1 cellular context compared by ENCODE assay signal in the genomic region with DNA sequence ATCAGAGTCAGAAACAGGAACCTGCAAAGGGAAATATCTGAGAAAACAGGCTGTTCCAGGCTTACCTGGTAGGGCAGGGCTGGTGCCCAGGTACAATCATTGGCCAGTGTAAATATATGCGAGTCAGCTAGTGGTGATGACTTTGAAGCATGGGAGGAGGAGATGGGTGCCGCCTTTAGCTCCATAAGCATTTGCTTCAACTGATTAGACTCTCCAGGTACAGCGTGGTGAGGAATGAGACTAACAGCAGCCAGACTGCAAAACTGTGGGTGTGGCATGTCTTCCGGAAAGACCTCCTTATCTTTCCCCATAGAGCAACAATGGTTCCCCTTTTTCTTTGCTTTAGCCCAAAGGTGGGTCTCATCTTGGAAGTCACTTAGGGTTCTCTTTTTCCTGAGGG.
TF ChIP-seq lines count a peak whose summit lies in the region.

No MANE protein-coding gene starts in this region.

TF ChIP-seq in GM23338, 12 proteins besides CTCF, POLR2A, EP300 and RAD21 (continued from another document):
- TF ChIP-seq REST (IDR thresholded peaks at IDR 0.05; ENCODE audit: unreplicated experiment) (no peak), EZH2phosphoT487 (IDR thresholded peaks at IDR 0.05; ENCODE audit: unreplicated experiment) (no peak), POLR2AphosphoS5 (IDR thresholded peaks at IDR 0.05; ENCODE audit: low read depth) (no peak), JUNB (IDR thresholded peaks at IDR 0.05; ENCODE audit: unreplicated experiment) (no peak)
- TF ChIP-seq, protein P1, sequence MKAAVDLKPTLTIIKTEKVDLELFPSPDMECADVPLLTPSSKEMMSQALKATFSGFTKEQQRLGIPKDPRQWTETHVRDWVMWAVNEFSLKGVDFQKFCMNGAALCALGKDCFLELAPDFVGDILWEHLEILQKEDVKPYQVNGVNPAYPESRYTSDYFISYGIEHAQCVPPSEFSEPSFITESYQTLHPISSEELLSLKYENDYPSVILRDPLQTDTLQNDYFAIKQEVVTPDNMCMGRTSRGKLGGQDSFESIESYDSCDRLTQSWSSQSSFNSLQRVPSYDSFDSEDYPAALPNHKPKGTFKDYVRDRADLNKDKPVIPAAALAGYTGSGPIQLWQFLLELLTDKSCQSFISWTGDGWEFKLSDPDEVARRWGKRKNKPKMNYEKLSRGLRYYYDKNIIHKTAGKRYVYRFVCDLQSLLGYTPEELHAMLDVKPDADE (IDR thresholded peaks at IDR 0.05), result no peak
- TF ChIP-seq, protein P2, sequence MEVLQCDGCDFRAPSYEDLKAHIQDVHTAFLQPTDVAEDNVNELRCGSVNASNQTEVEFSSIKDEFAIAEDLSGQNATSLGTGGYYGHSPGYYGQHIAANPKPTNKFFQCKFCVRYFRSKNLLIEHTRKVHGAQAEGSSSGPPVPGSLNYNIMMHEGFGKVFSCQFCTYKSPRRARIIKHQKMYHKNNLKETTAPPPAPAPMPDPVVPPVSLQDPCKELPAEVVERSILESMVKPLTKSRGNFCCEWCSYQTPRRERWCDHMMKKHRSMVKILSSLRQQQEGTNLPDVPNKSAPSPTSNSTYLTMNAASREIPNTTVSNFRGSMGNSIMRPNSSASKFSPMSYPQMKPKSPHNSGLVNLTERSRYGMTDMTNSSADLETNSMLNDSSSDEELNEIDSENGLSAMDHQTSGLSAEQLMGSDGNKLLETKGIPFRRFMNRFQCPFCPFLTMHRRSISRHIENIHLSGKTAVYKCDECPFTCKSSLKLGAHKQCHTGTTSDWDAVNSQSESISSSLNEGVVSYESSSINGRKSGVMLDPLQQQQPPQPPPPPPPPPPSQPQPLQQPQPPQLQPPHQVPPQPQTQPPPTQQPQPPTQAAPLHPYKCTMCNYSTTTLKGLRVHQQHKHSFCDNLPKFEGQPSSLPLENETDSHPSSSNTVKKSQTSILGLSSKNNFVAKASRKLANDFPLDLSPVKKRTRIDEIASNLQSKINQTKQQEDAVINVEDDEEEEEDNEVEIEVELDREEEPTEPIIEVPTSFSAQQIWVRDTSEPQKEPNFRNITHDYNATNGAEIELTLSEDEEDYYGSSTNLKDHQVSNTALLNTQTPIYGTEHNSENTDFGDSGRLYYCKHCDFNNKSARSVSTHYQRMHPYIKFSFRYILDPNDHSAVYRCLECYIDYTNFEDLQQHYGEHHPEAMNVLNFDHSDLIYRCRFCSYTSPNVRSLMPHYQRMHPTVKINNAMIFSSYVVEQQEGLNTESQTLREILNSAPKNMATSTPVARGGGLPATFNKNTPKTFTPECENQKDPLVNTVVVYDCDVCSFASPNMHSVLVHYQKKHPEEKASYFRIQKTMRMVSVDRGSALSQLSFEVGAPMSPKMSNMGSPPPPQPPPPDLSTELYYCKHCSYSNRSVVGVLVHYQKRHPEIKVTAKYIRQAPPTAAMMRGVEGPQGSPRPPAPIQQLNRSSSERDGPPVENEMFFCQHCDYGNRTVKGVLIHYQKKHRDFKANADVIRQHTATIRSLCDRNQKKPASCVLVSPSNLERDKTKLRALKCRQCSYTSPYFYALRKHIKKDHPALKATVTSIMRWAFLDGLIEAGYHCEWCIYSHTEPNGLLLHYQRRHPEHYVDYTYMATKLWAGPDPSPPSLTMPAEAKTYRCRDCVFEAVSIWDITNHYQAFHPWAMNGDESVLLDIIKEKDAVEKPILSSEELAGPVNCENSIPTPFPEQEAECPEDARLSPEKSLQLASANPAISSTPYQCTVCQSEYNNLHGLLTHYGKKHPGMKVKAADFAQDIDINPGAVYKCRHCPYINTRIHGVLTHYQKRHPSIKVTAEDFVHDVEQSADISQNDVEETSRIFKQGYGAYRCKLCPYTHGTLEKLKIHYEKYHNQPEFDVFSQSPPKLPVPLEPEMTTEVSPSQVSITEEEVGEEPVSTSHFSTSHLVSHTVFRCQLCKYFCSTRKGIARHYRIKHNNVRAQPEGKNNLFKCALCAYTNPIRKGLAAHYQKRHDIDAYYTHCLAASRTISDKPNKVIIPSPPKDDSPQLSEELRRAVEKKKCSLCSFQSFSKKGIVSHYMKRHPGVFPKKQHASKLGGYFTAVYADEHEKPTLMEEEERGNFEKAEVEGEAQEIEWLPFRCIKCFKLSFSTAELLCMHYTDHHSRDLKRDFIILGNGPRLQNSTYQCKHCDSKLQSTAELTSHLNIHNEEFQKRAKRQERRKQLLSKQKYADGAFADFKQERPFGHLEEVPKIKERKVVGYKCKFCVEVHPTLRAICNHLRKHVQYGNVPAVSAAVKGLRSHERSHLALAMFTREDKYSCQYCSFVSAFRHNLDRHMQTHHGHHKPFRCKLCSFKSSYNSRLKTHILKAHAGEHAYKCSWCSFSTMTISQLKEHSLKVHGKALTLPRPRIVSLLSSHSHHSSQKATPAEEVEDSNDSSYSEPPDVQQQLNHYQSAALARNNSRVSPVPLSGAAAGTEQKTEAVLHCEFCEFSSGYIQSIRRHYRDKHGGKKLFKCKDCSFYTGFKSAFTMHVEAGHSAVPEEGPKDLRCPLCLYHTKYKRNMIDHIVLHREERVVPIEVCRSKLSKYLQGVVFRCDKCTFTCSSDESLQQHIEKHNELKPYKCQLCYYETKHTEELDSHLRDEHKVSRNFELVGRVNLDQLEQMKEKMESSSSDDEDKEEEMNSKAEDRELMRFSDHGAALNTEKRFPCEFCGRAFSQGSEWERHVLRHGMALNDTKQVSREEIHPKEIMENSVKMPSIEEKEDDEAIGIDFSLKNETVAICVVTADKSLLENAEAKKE (CRISPR knock-in tag; IDR thresholded peaks at IDR 0.05), result no peak
